Comparison of ENCODE assay signal across 1 cellular context in genomic region chr11:61812736-61813411, GRCh38.
TF ChIP-seq lines count a peak whose summit lies in the region.

No MANE protein-coding gene starts in this region.

TF ChIP-seq in K562, 482 proteins besides CTCF, POLR2A, EP300 and RAD21:
- TF ChIP-seq POLR2AphosphoS5 (IDR thresholded peaks at IDR 0.05; ENCODE audit: control insufficient read depth, insufficient read depth, low read depth, low read length): 0 out of 2 replicates have a peak, but pooled peaks have one; percentile 36
- peak; percentile 4 for TF ChIP-seq ZFP36 (IDR thresholded peaks at IDR 0.05; ENCODE audit: low read depth, low read length, partially characterized antibody)
- peak; percentile 33; the same call in 1 of the 2 replicates for TF ChIP-seq SUPT5H (IDR thresholded peaks at IDR 0.05)
- TF ChIP-seq CEBPG (CRISPR knock-in tag; IDR thresholded peaks at IDR 0.05): no peak
- peak; percentile 8 to 39; a peak in 1 of 4 replicates for TF ChIP-seq CEBPG (tag; conservative IDR thresholded peaks at IDR 0.05 in 1 of 2, IDR thresholded peaks at IDR 0.05 in 1 of 2)
- TF ChIP-seq RHOXF2B (CRISPR knock-in tag; conservative IDR thresholded peaks at IDR 0.05): 0 out of 2 replicates have a peak, but pooled peaks have one; percentile 34
- no peak for TF ChIP-seq NFATC3 (IDR thresholded peaks at IDR 0.05)
- 0 out of 2 replicates have a peak, but pooled peaks have one; percentile 12 for TF ChIP-seq E2F3 (CRISPR knock-in tag; IDR thresholded peaks at IDR 0.05)
- no peak for TF ChIP-seq SNIP1 (IDR thresholded peaks at IDR 0.05; ENCODE audit: low read depth)
- peak; percentile 81 for TF ChIP-seq CEBPB (tag; IDR thresholded peaks at IDR 0.05)
- TF ChIP-seq ZNF592 (IDR thresholded peaks at IDR 0.05): 0 out of 2 replicates have a peak, but pooled peaks have one; percentile 37
- TF ChIP-seq, protein P1, sequence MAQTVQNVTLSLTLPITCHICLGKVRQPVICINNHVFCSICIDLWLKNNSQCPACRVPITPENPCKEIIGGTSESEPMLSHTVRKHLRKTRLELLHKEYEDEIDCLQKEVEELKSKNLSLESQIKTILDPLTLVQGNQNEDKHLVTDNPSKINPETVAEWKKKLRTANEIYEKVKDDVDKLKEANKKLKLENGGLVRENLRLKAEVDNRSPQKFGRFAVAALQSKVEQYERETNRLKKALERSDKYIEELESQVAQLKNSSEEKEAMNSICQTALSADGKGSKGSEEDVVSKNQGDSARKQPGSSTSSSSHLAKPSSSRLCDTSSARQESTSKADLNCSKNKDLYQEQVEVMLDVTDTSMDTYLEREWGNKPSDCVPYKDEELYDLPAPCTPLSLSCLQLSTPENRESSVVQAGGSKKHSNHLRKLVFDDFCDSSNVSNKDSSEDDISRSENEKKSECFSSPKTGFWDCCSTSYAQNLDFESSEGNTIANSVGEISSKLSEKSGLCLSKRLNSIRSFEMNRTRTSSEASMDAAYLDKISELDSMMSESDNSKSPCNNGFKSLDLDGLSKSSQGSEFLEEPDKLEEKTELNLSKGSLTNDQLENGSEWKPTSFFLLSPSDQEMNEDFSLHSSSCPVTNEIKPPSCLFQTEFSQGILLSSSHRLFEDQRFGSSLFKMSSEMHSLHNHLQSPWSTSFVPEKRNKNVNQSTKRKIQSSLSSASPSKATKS (CRISPR knock-in tag; IDR thresholded peaks at IDR 0.05): no peak
TF ChIP-seq in K562: peak in this region for 8.
